ENCODE assay signal across 11 cellular contexts in genomic region chr1:40014812-40015594, GRCh38. TPM values are rescaled to one million over a fixed set of nuclear protein-coding genes. Genes with fewer than 3 reads are reported as not detected.
DNase-seq lines count a peak whose midpoint lies in the region; ATAC-seq and TF ChIP-seq lines count a peak whose summit lies in the region.
"Had no signal": no experiment of that assay in that cellular context is flagged by ENCODE, and none has a peak within 500 bp of the region (broad histone marks: within the 10 kb centered on the region; RNA-seq: fewer than 3 reads in every experiment).

No MANE protein-coding gene starts in this region.

- H3K4me1 Mint-ChIP-seq in activated naive CD8-positive, alpha-beta T cell treated with anti-CD3 and anti-CD28 coated beads, Interleukin-2, amount 50 U/mL, for 24 hours: peaks cover 15% of the 10 kb centered on the region
- H3K4me1 Mint-ChIP-seq in activated naive CD8-positive, alpha-beta T cell treated with anti-CD3 and anti-CD28 coated beads for 36 hours: no peaks in the 10 kb centered on the region

- ATAC-seq in activated naive CD8-positive, alpha-beta T cell treated with anti-CD3 and anti-CD28 coated beads, Interleukin-2, amount 50 U/mL, for 24 hours: peak; percentile 93
- no peak for ATAC-seq in GM21423 (IDR thresholded peaks at IDR 0.05; ENCODE audit: unreplicated experiment)
- no peak for ATAC-seq in HG03175 (IDR thresholded peaks at IDR 0.05; ENCODE audit: unreplicated experiment)

- H3K27ac Mint-ChIP-seq in activated naive CD8-positive, alpha-beta T cell treated with anti-CD3 and anti-CD28 coated beads, Interleukin-2, amount 50 U/mL, for 24 hours: peak overlapping the region; percentile 12
- no peak overlapping the region for H3K27ac Mint-ChIP-seq in activated naive CD8-positive, alpha-beta T cell treated with anti-CD3 and anti-CD28 coated beads for 36 hours

- no peaks in the 10 kb centered on the region for H3K36me3 Mint-ChIP-seq in activated naive CD8-positive, alpha-beta T cell treated with anti-CD3 and anti-CD28 coated beads, Interleukin-2, amount 50 U/mL, for 24 hours (ENCODE audit: low read depth)
- H3K36me3 Mint-ChIP-seq in activated naive CD8-positive, alpha-beta T cell treated with anti-CD3 and anti-CD28 coated beads for 36 hours: no peaks in the 10 kb centered on the region

- no peaks in the 10 kb centered on the region for H3K27me3 Mint-ChIP-seq in activated naive CD8-positive, alpha-beta T cell treated with anti-CD3 and anti-CD28 coated beads, Interleukin-2, amount 50 U/mL, for 24 hours
- H3K27me3 Mint-ChIP-seq in activated naive CD8-positive, alpha-beta T cell treated with anti-CD3 and anti-CD28 coated beads for 36 hours: no peaks in the 10 kb centered on the region

- no peak overlapping the region for H3K4me3 Mint-ChIP-seq in activated naive CD8-positive, alpha-beta T cell treated with anti-CD3 and anti-CD28 coated beads, Interleukin-2, amount 50 U/mL, for 24 hours
- no peak overlapping the region for H3K4me3 Mint-ChIP-seq in activated naive CD8-positive, alpha-beta T cell treated with anti-CD3 and anti-CD28 coated beads for 36 hours
- H3K4me3 Mint-ChIP-seq: CD8-positive, alpha-beta memory T cell had no signal

- H3K9me3 Mint-ChIP-seq in activated naive CD8-positive, alpha-beta T cell treated with anti-CD3 and anti-CD28 coated beads, Interleukin-2, amount 50 U/mL, for 24 hours: no peaks in the 10 kb centered on the region
- H3K9me3 Mint-ChIP-seq in activated naive CD8-positive, alpha-beta T cell treated with anti-CD3 and anti-CD28 coated beads for 36 hours: peaks cover 3% of the 10 kb centered on the region

- POLR2A ChIA-PET in RWPE1 (lab: Yijun Ruan, JAX; ENCODE audit: low non-redundant PET): no interaction called here

- H3K27ac ChIP-seq in RWPE1: no peak overlapping the region
- H3K27ac ChIP-seq: suprapubic skin had no signal

- CTCF ChIA-PET in RWPE1 (lab: Yijun Ruan, JAX): interaction anchor here (0.8 kb wide), 1 partner anchor 10 kb away, joined by 4 read pairs; no protein-coding TSS in a partner anchor

- TF ChIP-seq CTCF in RWPE1 (conservative IDR thresholded peaks at IDR 0.05; ENCODE audit: low read depth): no peak

- no peak for DNase-seq in activated naive CD8-positive, alpha-beta T cell treated with anti-CD3 and anti-CD28 coated beads, Interleukin-2, amount 50 U/mL, for 24 hours
- DNase-seq in activated naive CD8-positive, alpha-beta T cell treated with anti-CD3 and anti-CD28 coated beads for 36 hours: no peak
- DNase-seq in RWPE1 (ENCODE audit: low spot score) (peak; percentile 86), fibroblast of gingiva (ENCODE audit: low read depth) (peak; percentile 36), UCSD-AML1 (lab: John Stamatoyannopoulos, UW; ENCODE audit: unreplicated experiment) (no peak)
- DNase-seq in stimulated activated CD8-positive, alpha-beta memory T cell treated with anti-CD3 and anti-CD28 coated beads, Interleukin-4, amount 100 ng/mL, for 48 hours: peak; percentile 46
- DNase-seq: stimulated activated CD4-positive, alpha-beta T cell treated with anti-CD3 and anti-CD28 coated beads, Interleukin-15, amount 100 ng/mL, for 24 hours had no signal

RNA-seq across cellular contexts. Expression of gene CAP1, which starts 25.5 kb away (rescaled TPM):
- 100 to 1,000 TPM; 483 to 504 TPM for total RNA-seq in activated naive CD8-positive, alpha-beta T cell treated with anti-CD3 and anti-CD28 coated beads for 36 hours

Comparison
In these comparisons a context has a peak if more than half of its experiments do, and no peak if none do; other contexts are left out.
1. DNase-seq: peak in RWPE1 (single experiment), fibroblast of gingiva (single experiment) and stimulated activated CD8-positive, alpha-beta memory T cell treated with anti-CD3 and anti-CD28 coated beads, Interleukin-4, amount 100 ng/mL, for 48 hours (single experiment); none in activated naive CD8-positive, alpha-beta T cell treated with anti-CD3 and anti-CD28 coated beads, Interleukin-2, amount 50 U/mL, for 24 hours (single experiment), activated naive CD8-positive, alpha-beta T cell treated with anti-CD3 and anti-CD28 coated beads for 36 hours (single experiment) and UCSD-AML1 (single experiment).